Comparison of ENCODE assay signal across 27 cellular contexts in genomic region chr18:47206945-47207637, GRCh38. TPM values are rescaled to one million over a fixed set of nuclear protein-coding genes. Genes with fewer than 3 reads are reported as not detected.
A peak's percentile ranks its signal among the peaks of the same experiment; 100 is the strongest.
DNase-seq lines count a peak whose midpoint lies in the region; FAIRE-seq and TF ChIP-seq lines count a peak whose summit lies in the region.
"Had no signal": no experiment of that assay in that cellular context is flagged by ENCODE, and none has a peak within 500 bp of the region (broad histone marks: within the 10 kb centered on the region; RNA-seq: fewer than 3 reads in every experiment).

No MANE protein-coding gene starts in this region.

- BruUV-seq in OCI-LY7 (replicated peaks; lab: Mats Ljungman, UMichigan), result no TSS peak

- intact Hi-C loops in OCI-LY7 (cut with micrococcal nuclease; ENCODE audit: unreplicated experiment), result loop anchor here (5.0 kb wide), 1 partner anchor 155 kb away; no protein-coding TSS in a partner anchor

- no peak overlapping the region for H3K56ac ChIP-seq in mesendoderm (ENCODE audit: low read length)

- TF ChIP-seq CTCF in astrocyte of the spinal cord (IDR thresholded peaks at IDR 0.05; ENCODE audit: low read depth, low read length) (no peak), nephron progenitor cell (IDR thresholded peaks at IDR 0.05) (no peak), OCI-LY7 (conservative IDR thresholded peaks at IDR 0.05; ENCODE audit: low read length) (no peak)

- no peaks in the 10 kb centered on the region for H4K20me1 ChIP-seq in OCI-LY7 (ENCODE audit: insufficient read depth, low read length)

- H3K9ac ChIP-seq in HUES48 (ENCODE audit: low read depth, low read length) (no peak overlapping the region), mesendoderm (ENCODE audit: low read length) (no peak overlapping the region)
- H3K9ac ChIP-seq: KMS-11 had no signal

- POLR2A ChIA-PET in OCI-LY7 (lab: Charles Lee), result no interaction called here

- no peak overlapping the region for H4K8ac ChIP-seq in mesendoderm (ENCODE audit: low read depth, low read length)

- H2BK120ac ChIP-seq in mesendoderm (ENCODE audit: low read depth, low read length), result no peak overlapping the region

- H3K79me1 ChIP-seq in mesendoderm (ENCODE audit: low read length), result no peaks in the 10 kb centered on the region

- FAIRE-seq in GM12891 (lab: Jason Lieb, UNC), result no peak

- no peak overlapping the region for H3K4me3 Mint-ChIP-seq in nephron progenitor cell
- H3K4me3 Mint-ChIP-seq: CD4-positive, CD25-positive, alpha-beta regulatory T cell; H9; HFFc6 had no signal

- H3K79me2 ChIP-seq in mesendoderm (ENCODE audit: control insufficient read depth, insufficient read depth, low read length) (no peaks in the 10 kb centered on the region), OCI-LY7 (ENCODE audit: insufficient read depth, low read depth, low read length) (no peaks in the 10 kb centered on the region)

- H3K27ac Mint-ChIP-seq in nephron progenitor cell, result no peak overlapping the region
- H3K27ac Mint-ChIP-seq: CD4-positive, CD25-positive, alpha-beta regulatory T cell; HFFc6 had no signal

- no peak overlapping the region for H3K23ac ChIP-seq in mesendoderm (ENCODE audit: low read length)

- peaks cover 19% of the 10 kb centered on the region for H3K4me1 Mint-ChIP-seq in nephron progenitor cell
- H3K4me1 Mint-ChIP-seq: CD4-positive, CD25-positive, alpha-beta regulatory T cell had no signal

- no peaks in the 10 kb centered on the region for H3K9me2 ChIP-seq in OCI-LY7 (ENCODE audit: insufficient read depth, low read length)

- H3K4me1 ChIP-seq in HUES48 (ENCODE audit: control insufficient read depth, insufficient read depth, low read length) (peaks cover 25% of the 10 kb centered on the region), mesendoderm (ENCODE audit: control insufficient read depth, low read depth, low read length) (no peaks in the 10 kb centered on the region), OCI-LY7 (ENCODE audit: insufficient read depth, low read length, poor library complexity, severe bottlenecking) (no peaks in the 10 kb centered on the region)
- H3K4me1 ChIP-seq: Peyer's patch, SJCRH30 had no signal

- H3K27me3 ChIP-seq in HUES48 (ENCODE audit: control insufficient read depth, insufficient read depth, low read length), result no peaks in the 10 kb centered on the region
- H3K27me3 ChIP-seq in mesendoderm (ENCODE audit: insufficient read depth, low read length, poor library complexity), result no peaks in the 10 kb centered on the region
- H3K27me3 ChIP-seq: Peyer's patch, SJCRH30 had no signal

- CTCF ChIA-PET in OCI-LY7 (lab: Charles Lee; ENCODE audit: unreplicated experiment), result no interaction called here

- H3K27ac ChIP-seq in HUES48 (ENCODE audit: low read depth, low read length) (peak overlapping the region; percentile 40), mesendoderm (ENCODE audit: low read depth, low read length) (no peak overlapping the region), OCI-LY7 (ENCODE audit: low read depth, low read length, poor library complexity, severe bottlenecking) (no peak overlapping the region)
- H3K27ac ChIP-seq: HL-60, KMS-11, Peyer's patch, SJCRH30 had no signal

- H3K9me3 Mint-ChIP-seq in nephron progenitor cell, result no peaks in the 10 kb centered on the region
- H3K9me3 Mint-ChIP-seq: CD4-positive, CD25-positive, alpha-beta regulatory T cell; H9; HFFc6 had no signal

- peaks cover 31% of the 10 kb centered on the region for H3K27me3 Mint-ChIP-seq in nephron progenitor cell (ENCODE audit: low read depth, poor library complexity)

- no peak overlapping the region for H4K5ac ChIP-seq in mesendoderm (ENCODE audit: low read length)

- no CpG with 5 or more reads among the region's 2 CpGs for WGBS in mesendoderm (ENCODE audit: extremely low coverage, insufficient coverage, low lambda C conversion rate)

- in situ Hi-C loops in astrocyte of the spinal cord (cut with HindIII; ENCODE audit: low sequenced_read_pairs), result no loop called here

- no peak overlapping the region for H2AFZ ChIP-seq in OCI-LY7 (ENCODE audit: low read length)

- no peak overlapping the region for H2BK15ac ChIP-seq in mesendoderm (replicated peaks; ENCODE audit: low read depth)

- H3K4me2 ChIP-seq in mesendoderm (ENCODE audit: low read length), result no peak overlapping the region
- H3K4me2 ChIP-seq in OCI-LY7 (ENCODE audit: low read length), result no peak overlapping the region
- H3K4me2 ChIP-seq: KMS-11 had no signal

- TF ChIP-seq POLR2A in GM12891 (IDR thresholded peaks at IDR 0.05; ENCODE audit: low read depth, low read length), result no peak

- peak; percentile 12 for DNase-seq in EH (ENCODE audit: low read depth)
- peak; percentile 0 for DNase-seq in astrocyte of the spinal cord (ENCODE audit: low read depth, low spot score)
- DNase-seq in mesendoderm, result peak; percentile 37
- DNase-seq in nephron progenitor cell, result no peak
- DNase-seq in OCI-LY7 (ENCODE audit: low spot score), result no peak
- DNase-seq in GM12891 (ENCODE audit: insufficient read length, low spot score), result no peak
- DNase-seq: CD4-positive, CD25-positive, alpha-beta regulatory T cell; GF-D8; H9; HFFc6; IMR-90; NCI-H1105; NCI-H146; NCI-H2029; NCI-H2171 treated with DMSO at 0.1 percent for 48 hours; NCI-H446 treated with DMSO at 0.1 percent for 48 hours; NCI-H526 treated with DMSO at 0.1 percent for 48 hours; NK-92 treated with Interleukin-12 subunit alpha and Interleukin-12 subunit beta, amount 100 ng/mL, for 24 hours; Peyer's patch; T-helper 1 cell had no signal

- no peaks in the 10 kb centered on the region for H3K36me3 ChIP-seq in HUES48 (ENCODE audit: control insufficient read depth, insufficient read depth, low read length)
- no peaks in the 10 kb centered on the region for H3K36me3 ChIP-seq in mesendoderm (ENCODE audit: control insufficient read depth, insufficient read depth, low read length)
- no peaks in the 10 kb centered on the region for H3K36me3 ChIP-seq in OCI-LY7 (ENCODE audit: insufficient read depth, low read length)
- H3K36me3 ChIP-seq: Peyer's patch, SJCRH30 had no signal

- no peak overlapping the region for H2BK5ac ChIP-seq in mesendoderm (ENCODE audit: low read length)

- no peaks in the 10 kb centered on the region for H3K36me3 Mint-ChIP-seq in nephron progenitor cell (ENCODE audit: low read depth)
- H3K36me3 Mint-ChIP-seq: CD4-positive, CD25-positive, alpha-beta regulatory T cell had no signal

- H3K9me3 ChIP-seq in HUES48 (ENCODE audit: control insufficient read depth, insufficient read depth, low read length) (no peaks in the 10 kb centered on the region), OCI-LY7 (ENCODE audit: low read length) (no peaks in the 10 kb centered on the region)
- H3K9me3 ChIP-seq: Peyer's patch, SJCRH30 had no signal

- no peak overlapping the region for H3K4me3 ChIP-seq in HUES48 (ENCODE audit: low read depth, low read length)
- H3K4me3 ChIP-seq in astrocyte of the spinal cord (ENCODE audit: low read depth, low read length), result no peak overlapping the region
- H3K4me3 ChIP-seq in mesendoderm (ENCODE audit: low read length), result no peak overlapping the region
- H3K4me3 ChIP-seq in OCI-LY7 (ENCODE audit: low read depth, low read length, poor library complexity, severe bottlenecking), result no peak overlapping the region
- H3K4me3 ChIP-seq: Peyer's patch, SJCRH30 had no signal

- no peak overlapping the region for H3K4ac ChIP-seq in mesendoderm (ENCODE audit: low read depth, low read length)

- no peak overlapping the region for H3K18ac ChIP-seq in mesendoderm (ENCODE audit: low read length)

- H2AK5ac ChIP-seq in mesendoderm (ENCODE audit: low read length), result no peak overlapping the region

TF ChIP-seq in GM12891, 5 proteins besides CTCF, POLR2A, EP300 and RAD21:
- TF ChIP-seq SPI1 (IDR thresholded peaks at IDR 0.05; ENCODE audit: low read depth, low read length), result no peak
- TF ChIP-seq TAF1 (IDR thresholded peaks at IDR 0.05; ENCODE audit: low read depth, low read length), result no peak
- no peak for TF ChIP-seq POU2F2 (IDR thresholded peaks at IDR 0.05; ENCODE audit: low read depth, low read length)
- no peak for TF ChIP-seq PAX5 (IDR thresholded peaks at IDR 0.05; ENCODE audit: insufficient read depth, low read length, severe bottlenecking)
- TF ChIP-seq POLR2AphosphoS5 (IDR thresholded peaks at IDR 0.05; ENCODE audit: low read depth, low read length), result no peak

RNA-seq across cellular contexts. Expression of gene IER3IP1, which starts 30.9 kb away (rescaled TPM):
- 12.7 TPM for polyA plus RNA-seq in mesendoderm (2013, experiment 1 of 2)
- 12.4 TPM for polyA plus RNA-seq in mesendoderm (2013, experiment 2 of 2)
- 11.6 and 18.2 TPM in 2 replicates for total RNA-seq in OCI-LY7 (2014; rRNA removed; shearing (Covaris generic))
- 5.5 and 6.7 TPM in 2 replicates for total RNA-seq in OCI-LY7 (2022)
- 13.7 TPM for polyA plus RNA-seq in GM12891 (2012; ENCODE audit: low read depth, missing spikeins)

RNA-seq across cellular contexts. Expression of gene SKOR2, which starts 44.4 kb away (rescaled TPM):
- 0.04 TPM for polyA plus RNA-seq in mesendoderm (2013, experiment 1 of 2)
- polyA plus RNA-seq in mesendoderm (2013, experiment 2 of 2), result 0.06 TPM
- not detected in 2 replicates for total RNA-seq in OCI-LY7 (2014; rRNA removed; shearing (Covaris generic))
- total RNA-seq in OCI-LY7 (2022), result not detected in 2 replicates
- polyA plus RNA-seq in GM12891 (2012; ENCODE audit: low read depth, missing spikeins), result not detected
- total RNA-seq: A673; CD4-positive, CD25-positive, alpha-beta regulatory T cell; HFFc6; HT-29; IMR-90; Peyer's patch; SJCRH30 had no signal
- polyA plus RNA-seq: BJ; CD4-positive, CD25-positive, alpha-beta regulatory T cell; IMR-90 had no signal

RNA-seq across cellular contexts. Expression of gene HDHD2, which starts 56.8 kb away (rescaled TPM):
- 22.8 TPM for polyA plus RNA-seq in mesendoderm (2013, experiment 1 of 2)
- 22.6 TPM for polyA plus RNA-seq in mesendoderm (2013, experiment 2 of 2)
- total RNA-seq in OCI-LY7 (2014; rRNA removed; shearing (Covaris generic)), result 8.4 and 10.6 TPM in 2 replicates
- total RNA-seq in OCI-LY7 (2022), result 16.6 and 19.0 TPM in 2 replicates
- polyA plus RNA-seq in GM12891 (2012; ENCODE audit: low read depth, missing spikeins), result 11.5 TPM

Comparison
In these comparisons a context has a peak if more than half of its experiments do, and no peak if none do; other contexts are left out.
1. DNase-seq: peak in EH (single experiment), astrocyte of the spinal cord (single experiment) and mesendoderm (single experiment); none in nephron progenitor cell (single experiment), OCI-LY7 (single experiment) and GM12891 (single experiment).